8 cellular contexts compared by ENCODE assay signal in the genomic region with DNA sequence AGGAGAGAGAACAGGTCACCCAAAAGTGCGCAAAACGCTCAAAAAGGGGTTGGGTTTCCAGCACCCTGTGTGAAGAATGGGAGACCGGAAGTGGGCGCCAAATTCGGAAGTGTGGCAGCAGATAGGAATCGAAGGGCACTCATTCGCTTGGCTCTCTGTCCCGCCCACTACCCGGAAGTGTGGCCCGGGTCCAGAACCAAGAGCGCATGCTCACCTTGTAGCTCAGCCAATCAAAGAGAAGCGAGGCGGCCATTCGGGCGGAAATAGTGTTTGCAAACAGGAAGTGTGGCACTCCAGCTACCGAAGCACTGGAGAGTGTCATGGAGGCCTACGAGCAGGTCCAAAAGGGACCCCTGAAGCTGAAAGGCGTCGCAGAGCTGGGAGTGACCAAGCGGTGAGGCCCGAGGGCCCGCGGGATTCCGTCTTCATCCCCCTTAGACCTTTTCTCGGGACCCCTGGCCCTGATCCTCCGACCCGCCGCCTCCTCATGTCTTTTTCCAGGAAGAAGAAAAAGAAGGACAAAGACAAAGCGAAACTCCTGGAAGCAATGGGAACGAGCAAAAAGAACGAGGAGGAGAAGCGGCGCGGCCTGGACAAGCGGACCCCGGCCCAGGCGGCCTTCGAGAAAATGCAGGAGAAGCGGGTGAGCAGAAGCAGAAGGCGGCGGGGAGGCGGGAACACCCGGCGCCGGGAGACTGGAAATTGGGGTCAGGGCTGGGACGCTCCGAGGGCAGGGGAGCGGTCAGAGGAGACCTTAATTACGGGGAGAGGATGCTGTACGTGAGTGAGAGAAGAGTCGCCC.
A peak's percentile ranks its signal among the peaks of the same experiment; 100 is the strongest.
DNase-seq lines count a peak whose midpoint lies in the region; ATAC-seq lines count a peak whose summit lies in the region.

A gene (plus strand): TSS at position 288 of the 802 bp plus-strand sequence. CDS start 33 bp downstream, at position 321.

- DNase-seq in C1 segment of cervical spinal cord (lab: John Stamatoyannopoulos, UW) = peak; percentile 81 to 100 (median 96)
- DNase-seq in NCI-H748 (lab: John Stamatoyannopoulos, UW; ENCODE audit: unreplicated experiment) = peak; percentile 97
- DNase-seq in activated CD4-positive, alpha-beta T cell treated with anti-CD3 and anti-CD28 coated beads, Interleukin-2, amount 50 U/mL, for 1 hour = peak; percentile 98
- DNase-seq in dedifferentiated amniotic fluid mesenchymal stem cell (ENCODE audit: extremely low spot score) = peak; percentile 99
- DNase-seq in left kidney (ENCODE audit: low read depth, low spot score) = peak; percentile 100
- DNase-seq in stimulated activated CD4-positive, alpha-beta T cell treated with anti-CD3 and anti-CD28 coated beads, Interleukin-2, amount 100 ng/mL, for 24 hours = peak; percentile 98 to 99

- peak; percentile 87 for ATAC-seq in GM19351 (IDR thresholded peaks at IDR 0.05; ENCODE audit: unreplicated experiment)
- ATAC-seq in HG03521 (IDR thresholded peaks at IDR 0.05; ENCODE audit: unreplicated experiment) = peak; percentile 84

Comparison
In these comparisons a context has a peak if more than half of its experiments do, and no peak if none do; other contexts are left out.
1. Peak in every context shown above with its lines: DNase-seq and ATAC-seq.